In genomic region chr11:86193297-86194095, GRCh38 we compare ENCODE assay signal across 8 cellular contexts. TPM values are rescaled to one million over a fixed set of nuclear protein-coding genes. Genes with fewer than 3 reads are reported as not detected.
DNase-seq lines count a peak whose midpoint lies in the region; ATAC-seq and TF ChIP-seq lines count a peak whose summit lies in the region.

No MANE protein-coding gene starts in this region.

- no peak overlapping the region for H3K4me3 ChIP-seq in BJ (ENCODE audit: low read depth, low read length)
- peak overlapping the region in 1 of 2 donors; percentile 25 for H3K4me3 ChIP-seq in left lung

- DNase-seq in BJ (ENCODE audit: low read depth), result no peak
- DNase-seq in NCI-H2196 treated with DMSO at 0.1 percent for 48 hours (lab: John Stamatoyannopoulos, UW; ENCODE audit: unreplicated experiment), result peak; percentile 19
- peak in 3 of 4 experiments; percentile 9 to 31 (median 15) for DNase-seq in activated CD4-positive, CD25-positive, alpha-beta regulatory T cell (lab: John Stamatoyannopoulos, UW)
- DNase-seq in dedifferentiated amniotic fluid mesenchymal stem cell (ENCODE audit: extremely low spot score), result peak; percentile 66
- DNase-seq in left lung, result peak in 1 of 2 donors; percentile 64
- DNase-seq in stimulated activated CD4-positive, alpha-beta T cell treated with anti-CD3 and anti-CD28 coated beads, Interleukin-4, amount 100 ng/mL, for 4 hours, result peak; percentile 35 to 61

- H3K4me1 ChIP-seq in left lung, result peaks cover 12 to 46% of the 10 kb centered on the region in 2 donors

- no peaks in the 10 kb centered on the region; the same call in 1 of the 2 replicates for H3K27me3 ChIP-seq in BJ (ENCODE audit: control insufficient read depth, insufficient read depth, low read length)
- H3K27me3 ChIP-seq in left lung, result no peaks in the 10 kb centered on the region

- intact Hi-C loops in left lung (cut with DNase I), result loop anchor here in 1 of 2 donors (10.0 kb wide), 1 partner anchor 159 kb away; no protein-coding TSS in a partner anchor

- TF ChIP-seq CTCF in BJ (IDR thresholded peaks at IDR 0.05; ENCODE audit: insufficient read depth, low read depth, low read length), result peak; percentile 73
- TF ChIP-seq CTCF in left lung (IDR thresholded peaks at IDR 0.05), result peak; percentile 68 to 76

- peak overlapping the region; percentile 68 to 89 for H3K27ac ChIP-seq in left lung

- CTCF ChIA-PET in BJ (lab: Yijun Ruan, JAX), result interaction anchor here (0.6 to 6.0 kb wide), 24 partner anchors 11 to 338 kb away, joined by 3 to 19 read pairs (median 4); partner anchors contain the start of gene CCDC83

- H3K36me3 ChIP-seq in BJ (ENCODE audit: control insufficient read depth, insufficient read depth, low read length), result no peaks in the 10 kb centered on the region
- no peaks in the 10 kb centered on the region for H3K36me3 ChIP-seq in left lung

- ATAC-seq in GM19043 (IDR thresholded peaks at IDR 0.05; ENCODE audit: low read depth, unreplicated experiment) (peak; percentile 95), HG03280 (IDR thresholded peaks at IDR 0.05; ENCODE audit: unreplicated experiment) (peak; percentile 96), left lung (peak; percentile 99)

- POLR2A ChIA-PET in BJ (lab: Charles Lee), result no interaction called here

- H3K9me3 ChIP-seq in left lung, result no peaks in the 10 kb centered on the region

RNA-seq across cellular contexts. Expression of gene EED, which starts 51.1 kb away (rescaled TPM):
- 5.7 and 11.3 TPM in 2 replicates for polyA plus RNA-seq in BJ (2011; rRNA removed)
- 7.9 and 9.3 TPM in 2 replicates for polyA minus RNA-seq in BJ (2011; rRNA and poly(A)+ RNA removed)
- 10 to 100 TPM; 20.3 to 24.6 TPM for total RNA-seq in left lung
